Comparison of ENCODE assay signal across 8 cellular contexts in genomic region chr22:19723990-19724827, GRCh38. TPM values are rescaled to one million over a fixed set of nuclear protein-coding genes. Genes with fewer than 3 reads are reported as not detected.
DNase-seq lines count a peak whose midpoint lies in the region; ATAC-seq and TF ChIP-seq lines count a peak whose summit lies in the region.

No MANE protein-coding gene starts in this region.

- H3K4me3 ChIP-seq in heart left ventricle = peak overlapping the region; percentile 8 to 49 (median 38)

- TF ChIP-seq CTCF in heart left ventricle (IDR thresholded peaks at IDR 0.05) = peak in 3 of 12 donors; percentile 21 to 32 (median 26)

- POLR2A ChIA-PET in HEK293T (lab: Yijun Ruan, JAX) = interaction anchor here (0.7 to 1.3 kb wide), 7 partner anchors 11 to 217 kb away, joined by 3 to 5 read pairs (median 3); partner anchors contain the start of genes COMT and TXNRD2

- H3K4me1 ChIP-seq in heart left ventricle = peaks cover 0 to 54% (median 31%) of the 10 kb centered on the region in 12 donors

- TF ChIP-seq POLR2A in heart left ventricle (IDR thresholded peaks at IDR 0.05) = no peak

- peak; percentile 92 for DNase-seq in HEK293T (ENCODE audit: extremely low spot score)
- DNase-seq in UCSD-AML1 (lab: John Stamatoyannopoulos, UW; ENCODE audit: unreplicated experiment) = peak; percentile 83
- peak in 1 of 5 donors; percentile 55 for DNase-seq in heart left ventricle
- DNase-seq in stimulated activated CD4-positive, alpha-beta T cell treated with anti-CD3 and anti-CD28 coated beads, Interleukin-15, amount 100 ng/mL, for 24 hours = peak; percentile 62
- DNase-seq in foreskin melanocyte = no peak
- no peak for DNase-seq in cerebellar cortex (ENCODE audit: low spot score)

- 19 to 45% (median 33%) methylated on average over 32 to 88 of the region's 88 CpGs for WGBS in heart left ventricle, 4 donors

- peaks cover 0 to 43% (median 8%) of the 10 kb centered on the region in 9 donors for H3K27me3 ChIP-seq in heart left ventricle

- H3K36me3 ChIP-seq in heart left ventricle = peaks cover 0 to 29% (median 14%) of the 10 kb centered on the region in 9 donors

- intact Hi-C loops in heart left ventricle (cut with DNase I) = no loop called here

- CTCF ChIA-PET in HEK293T (lab: Yijun Ruan, JAX) = interaction anchor here (0.7 to 1.4 kb wide), 12 partner anchors 11 to 289 kb away, joined by 3 to 8 read pairs (median 4); no protein-coding TSS in a partner anchor

- no peaks in the 10 kb centered on the region for H3K9me3 ChIP-seq in heart left ventricle

- ATAC-seq in heart left ventricle (peak in 2 of 4 donors; percentile 3 to 15), GM19035 (IDR thresholded peaks at IDR 0.05; ENCODE audit: unreplicated experiment) (no peak), HG03442 (IDR thresholded peaks at IDR 0.05; ENCODE audit: unreplicated experiment) (no peak)

- peak overlapping the region in 10 of 12 donors; percentile 49 to 99 (median 80) for H3K27ac ChIP-seq in heart left ventricle

TF ChIP-seq in HEK293T, 16 proteins besides CTCF, POLR2A, EP300 and RAD21:
- TF ChIP-seq CTBP1 (IDR thresholded peaks at IDR 0.05; ENCODE audit: borderline replicate concordance) = no peak
- TF ChIP-seq TARDBP (IDR thresholded peaks at IDR 0.05) = no peak
- TF ChIP-seq ARNT (IDR thresholded peaks at IDR 0.05) = peak; percentile 77
- no peak for TF ChIP-seq FOXK2 (IDR thresholded peaks at IDR 0.05)
- TF ChIP-seq SUZ12 (IDR thresholded peaks at IDR 0.05) = no peak
- no peak for TF ChIP-seq FOXA1 (IDR thresholded peaks at IDR 0.05)
- TF ChIP-seq NFRKB (IDR thresholded peaks at IDR 0.05) = no peak
- TF ChIP-seq SP1 (IDR thresholded peaks at IDR 0.05) = no peak
- no peak for TF ChIP-seq ZNF384 (IDR thresholded peaks at IDR 0.05)
- TF ChIP-seq L3MBTL2 (conservative IDR thresholded peaks at IDR 0.05) = no peak
- TF ChIP-seq LEF1 (IDR thresholded peaks at IDR 0.05; ENCODE audit: borderline replicate concordance) = peak; percentile 91; the same call in 1 of the 2 replicates
- TF ChIP-seq PKNOX1 (IDR thresholded peaks at IDR 0.05) = no peak
- TF ChIP-seq FOXM1 (IDR thresholded peaks at IDR 0.05; ENCODE audit: borderline replicate concordance) = peak; percentile 61; the same call in 1 of the 2 replicates
- TF ChIP-seq ELF4 (IDR thresholded peaks at IDR 0.05) = no peak

RNA-seq across cellular contexts. Expression of gene GP1BB, which starts 0.9 kb away (rescaled TPM):
- 10 to 100 TPM in 3 of 9 donors, 1 to 10 TPM in 3, not detected in 3; 1.4 to 52.2 (median 10.7) TPM for total RNA-seq in heart left ventricle
- 10 to 100 TPM in 1 of 2 donors, 1 to 10 TPM in 1; 6.5 to 30.4 TPM for polyA plus RNA-seq in heart left ventricle

RNA-seq across cellular contexts. Expression of gene SEPTIN5, which starts 9.9 kb away (rescaled TPM):
- total RNA-seq in heart left ventricle = 100 to 1,000 TPM in 7 of 9 donors, 10 to 100 TPM in 2; 88.3 to 272 (median 156) TPM
- polyA plus RNA-seq in heart left ventricle = 100 to 1,000 TPM in 1 of 2 donors, 10 to 100 TPM in 1; 75.7 to 127 TPM

RNA-seq across cellular contexts. Expression of gene TBX1, which starts 36.4 kb away (rescaled TPM):
- 1 to 10 TPM in 4 of 9 donors, under 1 TPM in 4, not detected in 1; 0.28 to 3.1 (median 1.2) TPM for total RNA-seq in heart left ventricle
- under 1 TPM; 0.11 to 0.95 TPM for polyA plus RNA-seq in heart left ventricle

Comparison
In these comparisons a context has a peak if more than half of its experiments do, and no peak if none do; other contexts are left out.
1. DNase-seq: peak in HEK293T (single experiment), UCSD-AML1 (single experiment) and stimulated activated CD4-positive, alpha-beta T cell treated with anti-CD3 and anti-CD28 coated beads, Interleukin-15, amount 100 ng/mL, for 24 hours (single experiment); none in foreskin melanocyte (single experiment) and cerebellar cortex (single experiment).